17 cellular contexts compared by ENCODE assay signal in genomic region chr20:536426-537012, GRCh38. TPM values are rescaled to one million over a fixed set of nuclear protein-coding genes. Genes with fewer than 3 reads are reported as not detected.
DNase-seq lines count a peak whose midpoint lies in the region; ATAC-seq and TF ChIP-seq lines count a peak whose summit lies in the region.
"Had no signal": no experiment of that assay in that cellular context is flagged by ENCODE, and none has a peak within 500 bp of the region (broad histone marks: within the 10 kb centered on the region; RNA-seq: fewer than 3 reads in every experiment).

No MANE protein-coding gene starts in this region.

- ATAC-seq in activated CD8-positive, alpha-beta T cell treated with anti-CD3 and anti-CD28 coated beads for 36 hours, result no peak
- no peak for ATAC-seq in activated CD8-positive, alpha-beta T cell treated with anti-CD3 and anti-CD28 coated beads, Interleukin-2, amount 10 ng/mL, durations not matched to agents 7 days and 5 days
- no peak for ATAC-seq in foreskin keratinocyte
- ATAC-seq: gastroesophageal sphincter, SK-N-SH treated with all-trans-retinoic acid at 6 μM for 48 hours had no signal

- TF ChIP-seq EP300 in stomach (IDR thresholded peaks at IDR 0.05), result no peak

- no peak for TF ChIP-seq POLR2A in stomach (IDR thresholded peaks at IDR 0.05)

- intact Hi-C loops in activated CD8-positive, alpha-beta T cell treated with anti-CD3 and anti-CD28 coated beads for 36 hours (cut with micrococcal nuclease), result no loop called here
- intact Hi-C loops in PC-9 (cut with micrococcal nuclease; ENCODE audit: unreplicated experiment), result no loop called here
- intact Hi-C loops in stomach (cut with DNase I; ENCODE audit: low total_unique reads), result no loop called here

- no peak for TF ChIP-seq CTCF in activated CD8-positive, alpha-beta T cell treated with anti-CD3 and anti-CD28 coated beads for 36 hours (IDR thresholded peaks at IDR 0.05)
- TF ChIP-seq CTCF in PC-9 (conservative IDR thresholded peaks at IDR 0.05) (no peak), stomach (IDR thresholded peaks at IDR 0.05) (no peak), foreskin keratinocyte (conservative IDR thresholded peaks at IDR 0.05) (no peak)

- 22 to 38% (median 34%) methylated on average over 7 of the region's 7 CpGs for WGBS in stomach, 5 donors

- POLR2A ChIA-PET in activated CD8-positive, alpha-beta T cell treated with anti-CD3 and anti-CD28 coated beads for 36 hours (lab: Charles Lee), result interaction anchor here (0.9 to 1.3 kb wide), 3 partner anchors 105 to 150 kb away, joined by 3 to 5 read pairs (median 4); no protein-coding TSS in a partner anchor
- POLR2A ChIA-PET in activated CD8-positive, alpha-beta T cell treated with anti-CD3 and anti-CD28 coated beads, Interleukin-2, amount 10 ng/mL, durations not matched to agents 7 days and 5 days (lab: Charles Lee), result no interaction called here
- POLR2A ChIA-PET in PC-9 (lab: Charles Lee; ENCODE audit: unreplicated experiment), result no interaction called here

- no peaks in the 10 kb centered on the region for H3K27me3 ChIP-seq in PC-9 (ENCODE audit: insufficient read depth, low read depth)
- no peaks in the 10 kb centered on the region for H3K27me3 ChIP-seq in stomach
- no peaks in the 10 kb centered on the region for H3K27me3 ChIP-seq in foreskin keratinocyte
- H3K27me3 ChIP-seq: brain microvascular endothelial cell, gastroesophageal sphincter had no signal

- H3K27me3 Mint-ChIP-seq in activated CD8-positive, alpha-beta T cell treated with anti-CD3 and anti-CD28 coated beads for 36 hours, result no peaks in the 10 kb centered on the region
- H3K27me3 Mint-ChIP-seq in activated CD8-positive, alpha-beta T cell treated with anti-CD3 and anti-CD28 coated beads, Interleukin-2, amount 10 ng/mL, durations not matched to agents 7 days and 5 days (ENCODE audit: low read depth), result no peaks in the 10 kb centered on the region

- peaks cover 83% of the 10 kb centered on the region for H3K4me1 Mint-ChIP-seq in activated CD8-positive, alpha-beta T cell treated with anti-CD3 and anti-CD28 coated beads for 36 hours (ENCODE audit: low read depth)
- H3K4me1 Mint-ChIP-seq in activated CD8-positive, alpha-beta T cell treated with anti-CD3 and anti-CD28 coated beads, Interleukin-2, amount 10 ng/mL, durations not matched to agents 7 days and 5 days (ENCODE audit: low read depth), result peaks cover 54% of the 10 kb centered on the region

- no peak overlapping the region for H3K4me3 Mint-ChIP-seq in activated CD8-positive, alpha-beta T cell treated with anti-CD3 and anti-CD28 coated beads for 36 hours
- no peak overlapping the region for H3K4me3 Mint-ChIP-seq in activated CD8-positive, alpha-beta T cell treated with anti-CD3 and anti-CD28 coated beads, Interleukin-2, amount 10 ng/mL, durations not matched to agents 7 days and 5 days
- H3K4me3 Mint-ChIP-seq: HFFc6 had no signal

- H3K4me1 ChIP-seq in PC-9 (replicated peaks; ENCODE audit: insufficient read depth), result peaks cover 19% of the 10 kb centered on the region
- peaks cover 54 to 100% (median 87%) of the 10 kb centered on the region in 4 donors for H3K4me1 ChIP-seq in stomach
- H3K4me1 ChIP-seq in foreskin keratinocyte, result peaks cover 20% of the 10 kb centered on the region

- peaks cover 61% of the 10 kb centered on the region for H3K36me3 Mint-ChIP-seq in activated CD8-positive, alpha-beta T cell treated with anti-CD3 and anti-CD28 coated beads for 36 hours (ENCODE audit: low read depth)
- peaks cover 65% of the 10 kb centered on the region for H3K36me3 Mint-ChIP-seq in activated CD8-positive, alpha-beta T cell treated with anti-CD3 and anti-CD28 coated beads, Interleukin-2, amount 10 ng/mL, durations not matched to agents 7 days and 5 days (ENCODE audit: low read depth)

- no peaks in the 10 kb centered on the region for H3K9me2 ChIP-seq in PC-9 (ENCODE audit: insufficient read depth)

- H3K4me2 ChIP-seq in PC-9, result peak overlapping the region; percentile 43

- BruUV-seq in PC-9 (replicated peaks; lab: Mats Ljungman, UMichigan), result no TSS peak

- CTCF ChIA-PET in activated CD8-positive, alpha-beta T cell treated with anti-CD3 and anti-CD28 coated beads for 36 hours (lab: Charles Lee), result interaction anchor here (1.1 to 2.2 kb wide), 3 partner anchors 10 to 130 kb away, joined by 3 to 6 read pairs (median 3); no protein-coding TSS in a partner anchor
- CTCF ChIA-PET in activated CD8-positive, alpha-beta T cell treated with anti-CD3 and anti-CD28 coated beads, Interleukin-2, amount 10 ng/mL, durations not matched to agents 7 days and 5 days (lab: Charles Lee), result no interaction called here
- CTCF ChIA-PET in PC-9 (lab: Charles Lee), result no interaction called here

- H3K27ac ChIP-seq in PC-9, result peak overlapping the region; percentile 29
- peak overlapping the region; percentile 59 for H3K27ac ChIP-seq in epithelial cell of prostate
- peak overlapping the region in 4 of 5 donors; percentile 52 to 77 (median 64) for H3K27ac ChIP-seq in stomach
- no peak overlapping the region for H3K27ac ChIP-seq in foreskin keratinocyte
- H3K27ac ChIP-seq: brain microvascular endothelial cell had no signal

- H3F3A ChIP-seq in PC-9 (ENCODE audit: insufficient read depth, low read depth), result peaks cover 8% of the 10 kb centered on the region; the same call in 1 of the 2 replicates

- no peak for DNase-seq in activated CD8-positive, alpha-beta T cell treated with anti-CD3 and anti-CD28 coated beads for 36 hours
- DNase-seq in activated CD8-positive, alpha-beta T cell treated with anti-CD3 and anti-CD28 coated beads, Interleukin-2, amount 10 ng/mL, durations not matched to agents 7 days and 5 days, result no peak
- DNase-seq in PC-9 (no peak), epithelial cell of prostate (ENCODE audit: low read depth, low spot score) (no peak), stomach (no peak), iPS-NIHi7 (ENCODE audit: extremely low spot score) (no peak), foreskin keratinocyte (no peak), cortex of kidney (lab: John Stamatoyannopoulos, UW) (no peak)
- DNase-seq: 8988T; activated naive CD4-positive, alpha-beta T cell; brain microvascular endothelial cell; HFFc6; NCI-H1436; stimulated activated naive CD4-positive, alpha-beta T cell treated with Interleukin-2 at 50 U/mL for 16 hours had no signal

- H3K9me3 ChIP-seq in PC-9 (ENCODE audit: insufficient read depth, low read depth), result peaks cover 16% of the 10 kb centered on the region
- H3K9me3 ChIP-seq in stomach, result peaks cover 0 to 6% (median 0%) of the 10 kb centered on the region in 4 donors

- peak overlapping the region; percentile 5 for H3K27ac Mint-ChIP-seq in activated CD8-positive, alpha-beta T cell treated with anti-CD3 and anti-CD28 coated beads for 36 hours
- H3K27ac Mint-ChIP-seq in activated CD8-positive, alpha-beta T cell treated with anti-CD3 and anti-CD28 coated beads, Interleukin-2, amount 10 ng/mL, durations not matched to agents 7 days and 5 days, result no peak overlapping the region
- H3K27ac Mint-ChIP-seq: HFFc6 had no signal

- H4K20me1 ChIP-seq in PC-9 (ENCODE audit: insufficient read depth), result peaks cover 79% of the 10 kb centered on the region

- H3K36me3 ChIP-seq in PC-9 (ENCODE audit: low read depth), result peaks cover 27% of the 10 kb centered on the region
- no peaks in the 10 kb centered on the region for H3K36me3 ChIP-seq in stomach
- H3K36me3 ChIP-seq: brain microvascular endothelial cell, gastroesophageal sphincter had no signal

- peaks cover 100% of the 10 kb centered on the region for H3K79me2 ChIP-seq in PC-9 (ENCODE audit: low read depth)

- no peak overlapping the region for H3K4me3 ChIP-seq in PC-9
- H3K4me3 ChIP-seq in stomach, result peak overlapping the region in 1 of 4 donors; percentile 4
- H3K4me3 ChIP-seq: gastroesophageal sphincter, lung had no signal

- H3K9me3 Mint-ChIP-seq in activated CD8-positive, alpha-beta T cell treated with anti-CD3 and anti-CD28 coated beads for 36 hours, result no peaks in the 10 kb centered on the region
- peaks cover 3% of the 10 kb centered on the region for H3K9me3 Mint-ChIP-seq in activated CD8-positive, alpha-beta T cell treated with anti-CD3 and anti-CD28 coated beads, Interleukin-2, amount 10 ng/mL, durations not matched to agents 7 days and 5 days (ENCODE audit: insufficient read depth)

- no peak overlapping the region for H2AFZ ChIP-seq in PC-9

RNA-seq across cellular contexts. Expression of gene CSNK2A1, which starts 7.1 kb away (rescaled TPM):
- total RNA-seq in activated CD8-positive, alpha-beta T cell treated with anti-CD3 and anti-CD28 coated beads for 36 hours, result 100 to 1,000 TPM; 169 to 174 TPM
- 100 to 1,000 TPM; 116 to 121 TPM for total RNA-seq in activated CD8-positive, alpha-beta T cell treated with anti-CD3 and anti-CD28 coated beads, Interleukin-2, amount 10 ng/mL, durations not matched to agents 7 days and 5 days
- total RNA-seq in PC-9 (2021) (187 and 222 TPM in 2 replicates), stomach (100 to 1,000 TPM in 1 of 5 donors, 10 to 100 TPM in 4; 24.9 to 164 (median 80.5) TPM), foreskin keratinocyte (121 and 125 TPM in 2 replicates)
- polyA plus RNA-seq in stomach (10 to 100 TPM; 22.6 to 33.0 (median 26.7) TPM), foreskin keratinocyte (52.7 and 57.8 TPM in 2 replicates)
